Comparison of ENCODE assay signal across 1 cellular context in genomic region chr1:41902669-41903068, GRCh38.
TF ChIP-seq lines count a peak whose summit lies in the region.

No MANE protein-coding gene starts in this region.

TF ChIP-seq in HCT116, 20 proteins besides CTCF, POLR2A, EP300 and RAD21 (continued from another document):
- TF ChIP-seq ATF3 (IDR thresholded peaks at IDR 0.05) (no peak), ZFX (IDR thresholded peaks at IDR 0.05) (no peak), ZNF274 (IDR thresholded peaks at IDR 0.05; ENCODE audit: low read depth, low read length) (no peak), ELF1 (IDR thresholded peaks at IDR 0.05; ENCODE audit: borderline replicate concordance, low read depth) (no peak), POLR2AphosphoS5 (IDR thresholded peaks at IDR 0.05; ENCODE audit: low read depth, low read length) (no peak), SP1 (IDR thresholded peaks at IDR 0.05; ENCODE audit: low read depth) (no peak), ZBTB33 (IDR thresholded peaks at IDR 0.05; ENCODE audit: extremely low read depth, insufficient replicate concordance, low read length) (no peak), YY1 (IDR thresholded peaks at IDR 0.05; ENCODE audit: extremely low read depth, insufficient replicate concordance, low read depth, low read length) (no peak)
